ENCODE assay signal across 8 cellular contexts in the genomic region with DNA sequence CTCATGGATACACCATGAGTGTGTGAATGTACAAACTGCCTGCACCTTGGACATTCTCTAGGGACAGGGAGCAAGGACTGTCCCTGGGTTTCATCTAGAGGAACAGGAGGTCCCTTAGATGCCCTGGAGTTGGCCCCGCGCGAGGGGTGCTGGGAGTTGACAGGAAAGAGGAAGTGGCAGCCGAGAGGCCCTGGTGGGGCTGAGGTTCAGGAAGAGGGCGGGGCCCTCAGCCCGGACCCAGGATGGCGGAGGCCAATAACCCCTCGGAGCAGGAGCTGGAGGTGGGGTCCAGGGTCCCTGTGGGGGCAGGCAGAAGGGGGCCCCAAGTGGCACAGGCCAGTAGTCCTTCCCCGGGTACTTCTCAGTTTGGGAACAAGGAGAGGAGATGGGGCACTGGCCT. TPM values are rescaled to one million over a fixed set of nuclear protein-coding genes. Genes with fewer than 3 reads are reported as not detected.
DNase-seq lines count a peak whose midpoint lies in the region; ATAC-seq and TF ChIP-seq lines count a peak whose summit lies in the region.

No MANE protein-coding gene starts in this region.

- no peaks in the 10 kb centered on the region for H3K9me3 Mint-ChIP-seq in IgD-negative memory B cell

- H3K4me3 ChIP-seq in gastroesophageal sphincter, result peak overlapping the region in 1 of 2 donors; percentile 26

- DNase-seq in activated CD8-positive, alpha-beta memory T cell treated with anti-CD3 and anti-CD28 coated beads for 4 hours (ENCODE audit: low read depth in 2 of 2), result peak; percentile 50 to 64
- peak; percentile 59 to 74 for DNase-seq in stimulated activated CD4-positive, alpha-beta T cell treated with anti-CD3 and anti-CD28 coated beads, Interleukin-12 subunit alpha, Interleukin-12 subunit beta, amount 100 ng/mL, for 24 hours (ENCODE audit: low read depth in 2 of 2)
- DNase-seq in NCI-H1092 (lab: John Stamatoyannopoulos, UW) (no peak), cerebellum (ENCODE audit: low spot score) (no peak), NCI-H82 treated with DMSO at 0.1 percent for 48 hours (lab: John Stamatoyannopoulos, UW; ENCODE audit: unreplicated experiment) (no peak)

- peak overlapping the region in 3 of 4 donors; percentile 26 to 65 (median 32) for H3K27ac ChIP-seq in gastroesophageal sphincter

- peak overlapping the region; percentile 92 to 95 (median 95) for H3K27ac Mint-ChIP-seq in IgD-negative memory B cell

- H3K27me3 ChIP-seq in gastroesophageal sphincter, result no peaks in the 10 kb centered on the region

- no peak for TF ChIP-seq CTCF in gastroesophageal sphincter (IDR thresholded peaks at IDR 0.05)

- H3K4me1 Mint-ChIP-seq in IgD-negative memory B cell, result peaks cover 20 to 32% (median 30%) of the 10 kb centered on the region in 3 donors

- H3K36me3 Mint-ChIP-seq in IgD-negative memory B cell, result peaks cover 6% of the 10 kb centered on the region

- H3K4me1 ChIP-seq in gastroesophageal sphincter, result peaks cover 0 to 64% (median 19%) of the 10 kb centered on the region in 3 donors

- peaks cover 1% of the 10 kb centered on the region for H3K27me3 Mint-ChIP-seq in IgD-negative memory B cell

- ATAC-seq in GM19463 (IDR thresholded peaks at IDR 0.05; ENCODE audit: unreplicated experiment) (peak; percentile 88), gastroesophageal sphincter (peak; percentile 40)

- H3K9me3 ChIP-seq in gastroesophageal sphincter, result no peaks in the 10 kb centered on the region

- 45 to 53% methylated on average over 3 to 9 of the region's 9 CpGs for WGBS in gastroesophageal sphincter (ENCODE audit: low coverage in 1 of 2), 2 donors

- peak overlapping the region; percentile 89 to 98 (median 94) for H3K4me3 Mint-ChIP-seq in IgD-negative memory B cell

- no peak for TF ChIP-seq EP300 in gastroesophageal sphincter (IDR thresholded peaks at IDR 0.05)

- H3K36me3 ChIP-seq in gastroesophageal sphincter, result peaks cover 0 to 65% of the 10 kb centered on the region in 2 donors

- TF ChIP-seq POLR2A in gastroesophageal sphincter (IDR thresholded peaks at IDR 0.05), result no peak

RNA-seq across cellular contexts. Expression of a gene that starts 6.9 kb away (rescaled TPM):
- 52.6 TPM for polyA plus RNA-seq in IgD-negative memory B cell
- 100 to 1,000 TPM in 3 of 4 donors, 10 to 100 TPM in 1; 98.2 to 286 (median 139) TPM for total RNA-seq in gastroesophageal sphincter
- 38.7 TPM for total RNA-seq in cerebellum

RNA-seq across cellular contexts. Expression of a gene that starts 20.9 kb away (rescaled TPM):
- polyA plus RNA-seq in IgD-negative memory B cell, result 169 TPM
- total RNA-seq in gastroesophageal sphincter (10 to 100 TPM; 31.4 to 55.5 (median 43.4) TPM), cerebellum (26.7 TPM)

RNA-seq across cellular contexts. Expression of a gene that starts 35.1 kb away (rescaled TPM):
- not detected for polyA plus RNA-seq in IgD-negative memory B cell
- total RNA-seq in gastroesophageal sphincter, result 1 to 10 TPM in 2 of 4 donors, under 1 TPM in 2; 0.23 to 4.6 (median 1.3) TPM
- 0.27 TPM for total RNA-seq in cerebellum

RNA-seq across cellular contexts. Expression of a gene that starts 55.9 kb away (rescaled TPM):
- 10.1 TPM for polyA plus RNA-seq in IgD-negative memory B cell
- total RNA-seq in gastroesophageal sphincter (100 to 1,000 TPM in 1 of 4 donors, 10 to 100 TPM in 3; 63.8 to 115 (median 78.3) TPM), cerebellum (25.8 TPM)

RNA-seq across cellular contexts. Expression of a gene that starts 58.8 kb away (rescaled TPM):
- 89.3 TPM for polyA plus RNA-seq in IgD-negative memory B cell
- 10 to 100 TPM; 47.7 to 86.7 (median 66.1) TPM for total RNA-seq in gastroesophageal sphincter
- total RNA-seq in cerebellum, result 1.9 TPM

Comparison
In these comparisons a context has a peak if more than half of its experiments do, and no peak if none do; other contexts are left out.
1. DNase-seq: peak in activated CD8-positive, alpha-beta memory T cell treated with anti-CD3 and anti-CD28 coated beads for 4 hours (2 of 2) and stimulated activated CD4-positive, alpha-beta T cell treated with anti-CD3 and anti-CD28 coated beads, Interleukin-12 subunit alpha, Interleukin-12 subunit beta, amount 100 ng/mL, for 24 hours (2 of 2); none in NCI-H1092 (single experiment), cerebellum (single experiment) and NCI-H82 treated with DMSO at 0.1 percent for 48 hours (single experiment).